Comparison of ENCODE assay signal across 1 cellular context in the genomic region with DNA sequence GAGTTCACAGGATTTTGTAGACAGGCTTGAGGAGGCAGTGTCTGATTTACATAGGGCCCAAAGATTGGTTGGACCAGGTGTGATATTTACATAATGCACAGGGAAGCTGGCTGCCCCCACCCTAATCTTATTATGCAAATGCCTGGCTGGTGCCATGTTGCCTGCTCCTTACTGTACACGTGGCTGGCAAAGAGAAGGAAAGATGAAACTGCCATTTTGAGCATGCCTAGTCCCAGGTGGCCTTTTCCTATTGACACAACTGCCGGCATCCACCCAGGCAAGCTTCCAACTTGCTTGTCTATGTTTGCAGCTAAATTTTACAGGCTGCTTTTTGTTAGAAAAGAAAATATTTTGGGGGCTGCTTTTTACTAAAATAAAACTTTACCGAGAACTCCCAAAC.
TF ChIP-seq lines count a peak whose summit lies in the region.

No MANE protein-coding gene starts in this region.

TF ChIP-seq in GM23338, 12 proteins besides CTCF, POLR2A, EP300 and RAD21 (continued from another document):
- TF ChIP-seq, protein P1, sequence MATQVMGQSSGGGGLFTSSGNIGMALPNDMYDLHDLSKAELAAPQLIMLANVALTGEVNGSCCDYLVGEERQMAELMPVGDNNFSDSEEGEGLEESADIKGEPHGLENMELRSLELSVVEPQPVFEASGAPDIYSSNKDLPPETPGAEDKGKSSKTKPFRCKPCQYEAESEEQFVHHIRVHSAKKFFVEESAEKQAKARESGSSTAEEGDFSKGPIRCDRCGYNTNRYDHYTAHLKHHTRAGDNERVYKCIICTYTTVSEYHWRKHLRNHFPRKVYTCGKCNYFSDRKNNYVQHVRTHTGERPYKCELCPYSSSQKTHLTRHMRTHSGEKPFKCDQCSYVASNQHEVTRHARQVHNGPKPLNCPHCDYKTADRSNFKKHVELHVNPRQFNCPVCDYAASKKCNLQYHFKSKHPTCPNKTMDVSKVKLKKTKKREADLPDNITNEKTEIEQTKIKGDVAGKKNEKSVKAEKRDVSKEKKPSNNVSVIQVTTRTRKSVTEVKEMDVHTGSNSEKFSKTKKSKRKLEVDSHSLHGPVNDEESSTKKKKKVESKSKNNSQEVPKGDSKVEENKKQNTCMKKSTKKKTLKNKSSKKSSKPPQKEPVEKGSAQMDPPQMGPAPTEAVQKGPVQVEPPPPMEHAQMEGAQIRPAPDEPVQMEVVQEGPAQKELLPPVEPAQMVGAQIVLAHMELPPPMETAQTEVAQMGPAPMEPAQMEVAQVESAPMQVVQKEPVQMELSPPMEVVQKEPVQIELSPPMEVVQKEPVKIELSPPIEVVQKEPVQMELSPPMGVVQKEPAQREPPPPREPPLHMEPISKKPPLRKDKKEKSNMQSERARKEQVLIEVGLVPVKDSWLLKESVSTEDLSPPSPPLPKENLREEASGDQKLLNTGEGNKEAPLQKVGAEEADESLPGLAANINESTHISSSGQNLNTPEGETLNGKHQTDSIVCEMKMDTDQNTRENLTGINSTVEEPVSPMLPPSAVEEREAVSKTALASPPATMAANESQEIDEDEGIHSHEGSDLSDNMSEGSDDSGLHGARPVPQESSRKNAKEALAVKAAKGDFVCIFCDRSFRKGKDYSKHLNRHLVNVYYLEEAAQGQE (IDR thresholded peaks at IDR 0.05; ENCODE audit: unreplicated experiment): no peak
- no peak for TF ChIP-seq ZNF462 (CRISPR knock-in tag; IDR thresholded peaks at IDR 0.05)
- TF ChIP-seq ZNF114 (CRISPR knock-in tag; IDR thresholded peaks at IDR 0.05): no peak
